ENCODE assay signal across 8 cellular contexts in the genomic region with DNA sequence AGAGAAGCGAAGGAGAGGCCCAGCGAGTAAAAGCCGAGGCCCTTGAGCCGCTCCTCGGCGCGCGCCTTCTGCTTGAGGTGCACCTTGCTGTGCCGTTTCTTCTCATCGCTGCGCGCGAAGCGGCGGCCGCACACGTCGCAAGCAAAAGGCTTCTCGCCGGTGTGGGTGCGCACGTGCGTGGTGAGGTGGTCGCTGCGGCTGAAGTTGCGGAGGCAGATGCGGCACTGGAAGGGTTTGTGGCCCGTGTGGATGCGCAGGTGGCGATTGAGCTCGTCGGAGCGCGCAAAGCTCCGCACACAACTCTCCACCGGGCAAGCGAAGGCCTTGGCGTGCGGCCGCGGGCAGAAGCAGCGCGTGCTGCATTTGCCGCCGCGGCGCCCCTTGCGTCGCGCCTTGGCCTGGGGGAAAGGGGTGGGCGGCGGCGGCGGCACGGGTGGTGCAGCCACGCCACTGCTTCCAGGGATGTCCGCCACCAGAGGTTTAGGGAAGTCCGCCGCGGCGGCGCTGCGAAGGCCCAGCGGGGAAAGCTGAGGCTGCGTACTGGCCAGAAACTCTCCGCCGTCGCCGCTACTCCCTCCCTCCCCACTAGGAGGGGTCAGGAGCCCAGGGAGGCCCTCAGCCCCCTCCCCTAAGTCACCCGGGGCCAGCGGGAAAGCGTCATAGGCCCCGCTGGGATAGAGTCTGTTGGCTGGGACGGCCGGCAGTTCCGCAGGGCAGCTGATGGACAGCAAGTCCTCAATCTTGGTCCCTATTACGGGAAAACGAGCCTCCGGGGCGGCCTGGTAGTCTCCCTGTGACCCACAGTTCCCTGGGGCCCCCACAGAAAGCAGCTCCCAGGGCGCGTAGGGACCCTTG. TPM values are rescaled to one million over a fixed set of nuclear protein-coding genes. Genes with fewer than 3 reads are reported as not detected.
A peak's percentile ranks its signal among the peaks of the same experiment; 100 is the strongest.
DNase-seq lines count a peak whose midpoint lies in the region; ATAC-seq lines count a peak whose summit lies in the region.

No MANE protein-coding gene starts in this region.

- in situ Hi-C loops in ACHN (cut with HindIII; ENCODE audit: low pct_ligation_motif_present, low pct_unique_long_range_greater_than_20kb, low sequenced_read_pairs) = no loop called here

- H3K27me3 Mint-ChIP-seq in effector memory CD8-positive, alpha-beta T cell = peaks cover 45 to 68% of the 10 kb centered on the region in 2 donors

- H3K36me3 Mint-ChIP-seq in effector memory CD8-positive, alpha-beta T cell (ENCODE audit: insufficient read depth) = peaks cover 12% of the 10 kb centered on the region

- intact Hi-C loops in posterior vena cava (cut with DNase I) = no loop called here

- H3K9me3 Mint-ChIP-seq in effector memory CD8-positive, alpha-beta T cell = no peaks in the 10 kb centered on the region

- H3K27ac Mint-ChIP-seq in effector memory CD8-positive, alpha-beta T cell = peak overlapping the region in 1 of 2 donors; percentile 32

- ATAC-seq in effector memory CD8-positive, alpha-beta T cell (replicated peaks) = no peak

- H3K4me1 Mint-ChIP-seq in effector memory CD8-positive, alpha-beta T cell (ENCODE audit: low read depth in 2 of 2) = peaks cover 11 to 15% of the 10 kb centered on the region in 2 donors

- peak overlapping the region; percentile 60 to 73 for H3K4me3 Mint-ChIP-seq in effector memory CD8-positive, alpha-beta T cell

- DNase-seq in DMS79 treated with DMSO at 0.1 percent for 48 hours (lab: John Stamatoyannopoulos, UW) = peak; percentile 21
- DNase-seq in DMS79 (lab: John Stamatoyannopoulos, UW) = no peak
- peak; percentile 28 for DNase-seq in NCI-H510A (lab: John Stamatoyannopoulos, UW)
- DNase-seq in effector memory CD8-positive, alpha-beta T cell = no peak
- DNase-seq in posterior vena cava (ENCODE audit: low spot score) = peak; percentile 84
- no peak for DNase-seq in NCI-H187 (lab: John Stamatoyannopoulos, UW)
- DNase-seq in UCSD-AML1 (lab: John Stamatoyannopoulos, UW; ENCODE audit: unreplicated experiment) = no peak
- DNase-seq in ACHN = no peak

RNA-seq across cellular contexts. Expression of gene EGR4, which starts 1.7 kb away (rescaled TPM):
- total RNA-seq in posterior vena cava = not detected

RNA-seq across cellular contexts. Expression of gene FBXO41, which starts 7.4 kb away (rescaled TPM):
- total RNA-seq in posterior vena cava = 1 to 10 TPM; 1.4 to 1.8 TPM

RNA-seq across cellular contexts. Expression of gene CCT7, which starts 57.6 kb away (rescaled TPM):
- 100 to 1,000 TPM; 190 to 234 TPM for total RNA-seq in posterior vena cava

RNA-seq across cellular contexts. Expression of gene PRADC1, which starts 58.6 kb away (rescaled TPM):
- total RNA-seq in posterior vena cava = 10 to 100 TPM; 16.8 to 23.5 TPM

Comparison
In these comparisons a context has a peak if more than half of its experiments do, and no peak if none do; other contexts are left out.
1. DNase-seq: peak in DMS79 treated with DMSO at 0.1 percent for 48 hours (single experiment), NCI-H510A (single experiment) and posterior vena cava (single experiment); none in DMS79 (single experiment), effector memory CD8-positive, alpha-beta T cell (0 of 3), NCI-H187 (0 of 2), UCSD-AML1 (single experiment) and ACHN (single experiment).